8 cellular contexts compared by ENCODE assay signal in genomic region chr7:149773446-149774236, GRCh38. TPM values are rescaled to one million over a fixed set of nuclear protein-coding genes. Genes with fewer than 3 reads are reported as not detected.
DNase-seq lines count a peak whose midpoint lies in the region; ATAC-seq and TF ChIP-seq lines count a peak whose summit lies in the region.

ZNF467 (minus strand) TSS chr7:149773588; CDS start chr7:149771032, 2,556 bp downstream.

- no peak for TF ChIP-seq POLR2A in suprapubic skin (IDR thresholded peaks at IDR 0.05)

- H3K9me2 ChIP-seq in Loucy (replicated peaks; ENCODE audit: low read depth, low read length), result no peaks in the 10 kb centered on the region

- H3K9me3 Mint-ChIP-seq in activated CD4-positive, alpha-beta T cell treated with anti-CD3 and anti-CD28 coated beads, Interleukin-2, amount 10 ng/mL, durations not matched to agents 24 days and 14 days, result no peaks in the 10 kb centered on the region
- H3K9me3 Mint-ChIP-seq in endothelial cell (ENCODE audit: unreplicated experiment), result no peaks in the 10 kb centered on the region

- H3K27ac ChIP-seq in C4-2B (peak within 1 kb of the TSS; percentile 94), suprapubic skin (peak within 1 kb of the TSS; percentile 55)

- H3K4me3 ChIP-seq in Loucy (ENCODE audit: low read length, poor library complexity, severe bottlenecking) (peak within 1 kb of the TSS; percentile 83), suprapubic skin (peak within 1 kb of the TSS; percentile 77)

- peak within 1 kb of the TSS; percentile 86 for H3K4me3 Mint-ChIP-seq in activated CD4-positive, alpha-beta T cell treated with anti-CD3 and anti-CD28 coated beads, Interleukin-2, amount 10 ng/mL, durations not matched to agents 24 days and 14 days
- peak within 1 kb of the TSS; percentile 93 for H3K4me3 Mint-ChIP-seq in endothelial cell (ENCODE audit: unreplicated experiment)

- intact Hi-C loops in activated CD4-positive, alpha-beta T cell treated with anti-CD3 and anti-CD28 coated beads, Interleukin-2, amount 10 ng/mL, durations not matched to agents 24 days and 14 days (cut with micrococcal nuclease), result no loop called here

- 2% methylated on average over 52 of the region's 57 CpGs for WGBS in suprapubic skin

- H3K4me1 ChIP-seq in Loucy (ENCODE audit: insufficient read depth, low read length, poor library complexity, severe bottlenecking) (peaks cover 12% of the 10 kb centered on the region), suprapubic skin (peaks cover 38% of the 10 kb centered on the region)

- H3K36me3 ChIP-seq in Loucy (ENCODE audit: insufficient read depth, low read length) (no peaks in the 10 kb centered on the region), suprapubic skin (no peaks in the 10 kb centered on the region)

- H3K4me1 Mint-ChIP-seq in activated CD4-positive, alpha-beta T cell treated with anti-CD3 and anti-CD28 coated beads, Interleukin-2, amount 10 ng/mL, durations not matched to agents 24 days and 14 days, result no peaks in the 10 kb centered on the region
- H3K4me1 Mint-ChIP-seq in endothelial cell (ENCODE audit: unreplicated experiment), result peaks cover 37% of the 10 kb centered on the region

- peak within 1 kb of the TSS; percentile 60; the same call in 1 of the 2 replicates for H2AFZ ChIP-seq in Loucy (ENCODE audit: low read length)

- H3K9ac ChIP-seq in Loucy (ENCODE audit: low read depth, low read length, poor library complexity, severe bottlenecking), result peak within 1 kb of the TSS; percentile 84

- TF ChIP-seq CTCF in C4-2B (conservative IDR thresholded peaks at IDR 0.05) (no peak), Loucy (conservative IDR thresholded peaks at IDR 0.05; ENCODE audit: low read length) (no peak), endothelial cell (IDR thresholded peaks at IDR 0.05; ENCODE audit: unreplicated experiment) (no peak), suprapubic skin (IDR thresholded peaks at IDR 0.05) (no peak)

- H3K27me3 ChIP-seq in Loucy (ENCODE audit: insufficient read depth, low read length, poor library complexity, severe bottlenecking) (no peaks in the 10 kb centered on the region), suprapubic skin (no peaks in the 10 kb centered on the region)

- peaks cover 30% of the 10 kb centered on the region for H3K27me3 Mint-ChIP-seq in activated CD4-positive, alpha-beta T cell treated with anti-CD3 and anti-CD28 coated beads, Interleukin-2, amount 10 ng/mL, durations not matched to agents 24 days and 14 days
- H3K27me3 Mint-ChIP-seq in endothelial cell (ENCODE audit: unreplicated experiment), result peaks cover 19% of the 10 kb centered on the region

- ATAC-seq in GM21367 (IDR thresholded peaks at IDR 0.05; ENCODE audit: unreplicated experiment), result no peak

- peak; percentile 68 for DNase-seq in activated CD4-positive, alpha-beta T cell treated with anti-CD3 and anti-CD28 coated beads, Interleukin-2, amount 10 ng/mL, durations not matched to agents 24 days and 14 days
- peak; percentile 53 for DNase-seq in endothelial cell (ENCODE audit: low spot score)
- DNase-seq in mucosa of gallbladder (ENCODE audit: low spot score), result peak; percentile 69
- DNase-seq in suprapubic skin (ENCODE audit: low spot score in 2 of 2), result peak in 1 of 2 donors; percentile 84
- DNase-seq in NOMO-1 (lab: John Stamatoyannopoulos, UW; ENCODE audit: unreplicated experiment in 2 of 2), result no peak

- no peaks in the 10 kb centered on the region for H3K9me3 ChIP-seq in Loucy (ENCODE audit: insufficient read depth, low read depth, low read length)
- H3K9me3 ChIP-seq in suprapubic skin, result no peaks in the 10 kb centered on the region

- H3K4me2 ChIP-seq in Loucy (ENCODE audit: low read depth, low read length, poor library complexity, severe bottlenecking), result peak within 1 kb of the TSS; percentile 91

- H4K20me1 ChIP-seq in Loucy (ENCODE audit: insufficient read depth, low read length, poor library complexity, severe bottlenecking), result no peaks in the 10 kb centered on the region

- TF ChIP-seq EP300 in suprapubic skin (IDR thresholded peaks at IDR 0.05), result no peak

- H3K79me2 ChIP-seq in Loucy (ENCODE audit: insufficient read depth, low read length), result no peaks in the 10 kb centered on the region

- no peaks in the 10 kb centered on the region for H3K36me3 Mint-ChIP-seq in activated CD4-positive, alpha-beta T cell treated with anti-CD3 and anti-CD28 coated beads, Interleukin-2, amount 10 ng/mL, durations not matched to agents 24 days and 14 days (ENCODE audit: low read depth)
- peaks cover 15% of the 10 kb centered on the region for H3K36me3 Mint-ChIP-seq in endothelial cell (ENCODE audit: low read depth, unreplicated experiment)

- no peaks in the 10 kb centered on the region for H3F3A ChIP-seq in Loucy (ENCODE audit: low read depth)

- H3K27ac Mint-ChIP-seq in activated CD4-positive, alpha-beta T cell treated with anti-CD3 and anti-CD28 coated beads, Interleukin-2, amount 10 ng/mL, durations not matched to agents 24 days and 14 days, result no peak within 1 kb of the TSS
- peak within 1 kb of the TSS; percentile 48 for H3K27ac Mint-ChIP-seq in endothelial cell (ENCODE audit: unreplicated experiment)

RNA-seq across cellular contexts. Expression of gene ZNF467, which starts in this region (rescaled TPM):
- 0.21 TPM in 1 of 2 replicates, not detected in the other for total RNA-seq in activated CD4-positive, alpha-beta T cell treated with anti-CD3 and anti-CD28 coated beads, Interleukin-2, amount 10 ng/mL, durations not matched to agents 24 days and 14 days
- total RNA-seq in endothelial cell (ENCODE audit: unreplicated experiment), result 64.2 TPM
- total RNA-seq in mucosa of gallbladder, result 31.1 TPM
- total RNA-seq in suprapubic skin, result 10 to 100 TPM in 1 of 4 donors, 1 to 10 TPM in 3; 2.9 to 10.8 (median 4.6) TPM

Comparison
In these comparisons a context has a peak if more than half of its experiments do, and no peak if none do; other contexts are left out.
1. Peak in DNase-seq in activated CD4-positive, alpha-beta T cell treated with anti-CD3 and anti-CD28 coated beads, Interleukin-2, amount 10 ng/mL, durations not matched to agents 24 days and 14 days; RNA of the gene not detected or under 1 TPM.
2. DNase-seq: peak in endothelial cell (single experiment) and mucosa of gallbladder (single experiment); none in NOMO-1 (0 of 2).